Comparison of ENCODE assay signal across 8 cellular contexts in genomic region chr19:36572593-36573019, GRCh38. TPM values are rescaled to one million over a fixed set of nuclear protein-coding genes. Genes with fewer than 3 reads are reported as not detected.
DNase-seq lines count a peak whose midpoint lies in the region; FAIRE-seq and TF ChIP-seq lines count a peak whose summit lies in the region.

No MANE protein-coding gene starts in this region.

- H2AFZ ChIP-seq in MM.1S (ENCODE audit: low read length) (peak overlapping the region; percentile 70; the same call in 1 of the 2 replicates), neural cell (ENCODE audit: low read depth, low read length) (peak overlapping the region; percentile 96)

- in situ Hi-C loops in ACHN (cut with HindIII; ENCODE audit: low pct_ligation_motif_present, low pct_unique_long_range_greater_than_20kb, low sequenced_read_pairs): no loop called here

- H3K9me2 ChIP-seq in MM.1S (replicated peaks; ENCODE audit: insufficient read depth, low read length) (no peaks in the 10 kb centered on the region), neural cell (ENCODE audit: insufficient read depth, low read length) (no peaks in the 10 kb centered on the region)

- FAIRE-seq in GM12892 (lab: Jason Lieb, UNC): no peak

- H4K20me1 ChIP-seq in MM.1S (ENCODE audit: insufficient read depth, low read length): no peaks in the 10 kb centered on the region
- no peaks in the 10 kb centered on the region for H4K20me1 ChIP-seq in neural cell (ENCODE audit: insufficient read depth)

- no peak for DNase-seq in BE2C
- no peak for DNase-seq in MM.1S
- DNase-seq in effector memory CD4-positive, alpha-beta T cell: no peak
- no peak for DNase-seq in GM12892 (ENCODE audit: insufficient read length)
- no peak for DNase-seq in dedifferentiated amniotic fluid mesenchymal stem cell (ENCODE audit: extremely low spot score)
- DNase-seq in ACHN: no peak
- no peak for DNase-seq in NCI-H526 (lab: John Stamatoyannopoulos, UW)

- H3K4me1 ChIP-seq in BE2C (no peaks in the 10 kb centered on the region), MM.1S (ENCODE audit: low read length) (no peaks in the 10 kb centered on the region)
- peaks cover 16% of the 10 kb centered on the region for H3K4me1 ChIP-seq in effector memory CD4-positive, alpha-beta T cell (ENCODE audit: control insufficient read depth, insufficient read depth, low read length, poor library complexity, severe bottlenecking)

- H3K79me2 ChIP-seq in MM.1S (ENCODE audit: low read length) (no peaks in the 10 kb centered on the region), neural cell (replicated peaks; ENCODE audit: insufficient read depth, low read length) (peaks cover 43% of the 10 kb centered on the region)

- peaks cover 4% of the 10 kb centered on the region; the same call in 1 of the 2 replicates for H3K9me3 ChIP-seq in BE2C
- H3K9me3 ChIP-seq in MM.1S (replicated peaks; ENCODE audit: insufficient read depth, low read length): no peaks in the 10 kb centered on the region
- H3K9me3 ChIP-seq in effector memory CD4-positive, alpha-beta T cell (ENCODE audit: control insufficient read depth, low read length): no peaks in the 10 kb centered on the region
- peaks cover 4% of the 10 kb centered on the region for H3K9me3 ChIP-seq in neural cell (ENCODE audit: low read length)

- H3K4me2 ChIP-seq in MM.1S (ENCODE audit: low read depth, low read length): peak overlapping the region; percentile 20; the same call in 1 of the 2 replicates
- peak overlapping the region; percentile 71 for H3K4me2 ChIP-seq in neural cell (ENCODE audit: low read length)

- no peak overlapping the region for H3K9ac ChIP-seq in MM.1S (ENCODE audit: low read length)
- H3K9ac ChIP-seq in neural cell (ENCODE audit: low read length): peak overlapping the region; percentile 89

- TF ChIP-seq EP300 in neural cell (conservative IDR thresholded peaks at IDR 0.05; ENCODE audit: poor library complexity, severe bottlenecking): no peak

- H3K36me3 ChIP-seq in BE2C (peaks cover 14% of the 10 kb centered on the region), MM.1S (replicated peaks; ENCODE audit: insufficient read depth, low read length) (no peaks in the 10 kb centered on the region), neural cell (ENCODE audit: insufficient read depth, low read length) (peaks cover 6% of the 10 kb centered on the region)
- H3K36me3 ChIP-seq in effector memory CD4-positive, alpha-beta T cell (ENCODE audit: control insufficient read depth, insufficient read depth, low read length): peaks cover 28% of the 10 kb centered on the region

- TF ChIP-seq CTCF in BE2C (IDR thresholded peaks at IDR 0.05; ENCODE audit: low read depth, low read length): no peak
- no peak for TF ChIP-seq CTCF in MM.1S (IDR thresholded peaks at IDR 0.05; ENCODE audit: low read length)
- TF ChIP-seq CTCF in neural cell (IDR thresholded peaks at IDR 0.05; ENCODE audit: poor library complexity, severe bottlenecking): no peak

- TF ChIP-seq POLR2A in GM12892 (IDR thresholded peaks at IDR 0.05; ENCODE audit: low read depth, low read length): no peak

- no peak overlapping the region for H3K27ac ChIP-seq in MM.1S (ENCODE audit: low read length)
- peak overlapping the region; percentile 93 for H3K27ac ChIP-seq in effector memory CD4-positive, alpha-beta T cell (ENCODE audit: insufficient read depth, low read length, poor library complexity, severe bottlenecking)
- peak overlapping the region; percentile 87 for H3K27ac ChIP-seq in neural cell (ENCODE audit: low read length)

- TF ChIP-seq RAD21 in neural cell (conservative IDR thresholded peaks at IDR 0.05): no peak

- peak overlapping the region; percentile 84 for H3K4me3 ChIP-seq in BE2C (ENCODE audit: low read depth, low read length)
- H3K4me3 ChIP-seq in MM.1S (ENCODE audit: low read length): peak overlapping the region; percentile 57
- H3K4me3 ChIP-seq in effector memory CD4-positive, alpha-beta T cell (ENCODE audit: insufficient read depth, low read depth, low read length, poor library complexity, severe bottlenecking): peak overlapping the region; percentile 83
- peak overlapping the region; percentile 79 for H3K4me3 ChIP-seq in neural cell (ENCODE audit: low read length)

- no peaks in the 10 kb centered on the region for H3K27me3 ChIP-seq in BE2C
- H3K27me3 ChIP-seq in MM.1S (replicated peaks; ENCODE audit: insufficient read depth, low read length): no peaks in the 10 kb centered on the region
- H3K27me3 ChIP-seq in effector memory CD4-positive, alpha-beta T cell (replicated peaks; ENCODE audit: control insufficient read depth, insufficient read depth, low read length, poor library complexity, severe bottlenecking): no peaks in the 10 kb centered on the region
- no peaks in the 10 kb centered on the region for H3K27me3 ChIP-seq in neural cell (ENCODE audit: insufficient read depth, low read depth, low read length)

- H3F3A ChIP-seq in MM.1S (ENCODE audit: insufficient read depth, low read length): no peaks in the 10 kb centered on the region
- no peaks in the 10 kb centered on the region for H3F3A ChIP-seq in neural cell (ENCODE audit: insufficient read depth, low read length, poor library complexity, severe bottlenecking)

TF ChIP-seq in neural cell, 6 proteins besides CTCF, POLR2A, EP300 and RAD21:
- TF ChIP-seq SMC3 (conservative IDR thresholded peaks at IDR 0.05; ENCODE audit: poor library complexity): no peak
- TF ChIP-seq MXI1 (conservative IDR thresholded peaks at IDR 0.05; ENCODE audit: poor library complexity, severe bottlenecking): no peak
- no peak for TF ChIP-seq EZH2 (IDR thresholded peaks at IDR 0.05; ENCODE audit: borderline replicate concordance, insufficient read depth, low read length, poor library complexity, severe bottlenecking)
- TF ChIP-seq POLR2AphosphoS5 (IDR thresholded peaks at IDR 0.05): no peak
- no peak for TF ChIP-seq TAF1 (IDR thresholded peaks at IDR 0.05; ENCODE audit: low read depth)
- TF ChIP-seq REST (IDR thresholded peaks at IDR 0.05; ENCODE audit: borderline replicate concordance): no peak

RNA-seq across cellular contexts. Expression of gene ZNF529, which starts 0.5 kb away (rescaled TPM):
- polyA plus RNA-seq in BE2C (2012; ENCODE audit: insufficient read depth, insufficient read length, low read depth): 7.5 TPM
- 53.7 and 54.5 TPM in 2 replicates for polyA plus RNA-seq in neural cell
- polyA minus RNA-seq in neural cell: 57.9 and 61.1 TPM in 2 replicates
- 10.5 TPM for polyA plus RNA-seq in GM12892 (2012; ENCODE audit: missing spikeins)

RNA-seq across cellular contexts. Expression of gene ZNF382, which starts 32.5 kb away (rescaled TPM):
- 5.2 TPM for polyA plus RNA-seq in BE2C (2012; ENCODE audit: insufficient read depth, insufficient read length, low read depth)
- 98.8 and 112 TPM in 2 replicates for polyA plus RNA-seq in neural cell
- 151 and 174 TPM in 2 replicates for polyA minus RNA-seq in neural cell
- polyA plus RNA-seq in GM12892 (2012; ENCODE audit: missing spikeins): 5.8 TPM

RNA-seq across cellular contexts. Expression of gene ZNF260, which starts 44.5 kb away (rescaled TPM):
- polyA plus RNA-seq in BE2C (2012; ENCODE audit: insufficient read depth, insufficient read length, low read depth): 7.2 TPM
- 23.2 and 25.0 TPM in 2 replicates for polyA plus RNA-seq in neural cell
- polyA minus RNA-seq in neural cell: 59.2 and 71.4 TPM in 2 replicates
- polyA plus RNA-seq in GM12892 (2012; ENCODE audit: missing spikeins): 5.4 TPM
